9 cellular contexts compared by ENCODE assay signal in the genomic region with DNA sequence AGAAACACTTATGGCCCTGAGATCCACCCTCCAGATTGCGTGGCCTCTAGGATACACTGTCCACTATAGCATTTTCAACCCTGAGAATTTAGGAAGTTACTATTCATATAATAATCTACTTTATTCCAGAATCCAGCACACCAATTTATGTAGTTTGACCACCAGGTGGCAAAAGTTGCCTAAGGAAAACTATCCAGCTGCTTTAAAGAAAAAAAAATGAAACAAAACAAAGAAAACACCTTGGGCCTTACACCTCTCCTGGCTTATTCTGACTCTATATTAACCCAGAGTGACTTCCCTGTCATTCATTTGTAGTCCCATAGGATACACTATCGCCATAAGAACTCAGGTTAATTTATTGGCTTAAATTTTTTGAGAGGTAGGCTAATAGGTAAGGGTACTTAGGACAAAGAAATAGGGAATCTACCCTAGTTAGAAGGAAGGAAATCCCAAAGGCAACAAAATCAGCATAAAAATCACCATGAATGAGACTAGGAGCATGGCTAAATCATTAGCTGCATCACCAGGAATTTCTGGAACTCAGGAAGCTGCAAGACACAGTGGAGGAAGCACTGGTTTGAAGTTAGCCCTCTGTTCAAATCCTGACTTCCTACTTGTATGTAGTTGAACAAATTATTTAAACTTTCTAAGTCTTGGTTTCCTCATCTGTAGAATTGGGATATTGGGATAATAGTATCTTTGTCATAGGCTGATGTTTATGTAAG.
DNase-seq lines count a peak whose midpoint lies in the region; ATAC-seq and TF ChIP-seq lines count a peak whose summit lies in the region.
"Had no signal": no experiment of that assay in that cellular context is flagged by ENCODE, and none has a peak within 500 bp of the region (broad histone marks: within the 10 kb centered on the region; RNA-seq: fewer than 3 reads in every experiment).

No MANE protein-coding gene starts in this region.

- H3K27ac Mint-ChIP-seq in chondrocyte (ENCODE audit: unreplicated experiment), result no peak overlapping the region

- DNase-seq in G401 (ENCODE audit: low spot score) (peak; percentile 14), NCI-H2081 (lab: John Stamatoyannopoulos, UW) (peak; percentile 39 to 68), chondrocyte (ENCODE audit: low spot score) (no peak), lower leg skin (ENCODE audit: low spot score in 2 of 2) (no peak), NCI-H1436 treated with DMSO at 0.1 percent for 48 hours (lab: John Stamatoyannopoulos, UW) (no peak), NCI-H1930 (lab: John Stamatoyannopoulos, UW) (no peak)

- TF ChIP-seq CTCF in chondrocyte (IDR thresholded peaks at IDR 0.05) (peak; percentile 90), neural cell (IDR thresholded peaks at IDR 0.05; ENCODE audit: poor library complexity, severe bottlenecking) (peak; percentile 69), lower leg skin (IDR thresholded peaks at IDR 0.05) (no peak)

- H3K27ac ChIP-seq in neural cell (ENCODE audit: low read length), result no peak overlapping the region
- H3K27ac ChIP-seq: SJSA1 had no signal

- H3K4me1 Mint-ChIP-seq in chondrocyte (ENCODE audit: low read depth), result peaks cover 5% of the 10 kb centered on the region

- H3K9ac ChIP-seq in neural cell (ENCODE audit: low read length), result no peak overlapping the region

- intact Hi-C loops in lower leg skin (cut with DNase I; ENCODE audit: low total_unique reads), result no loop called here

- H3F3A ChIP-seq in neural cell (ENCODE audit: insufficient read depth, low read length, poor library complexity, severe bottlenecking), result no peaks in the 10 kb centered on the region

- no peaks in the 10 kb centered on the region for H3K9me3 Mint-ChIP-seq in chondrocyte (ENCODE audit: low read depth)

- H3K4me3 ChIP-seq in neural cell (ENCODE audit: low read length) (no peak overlapping the region), lower leg skin (ENCODE audit: low read depth, poor library complexity, severe bottlenecking) (no peak overlapping the region)
- H3K4me3 ChIP-seq: SJSA1 had no signal

- no peaks in the 10 kb centered on the region for H3K9me2 ChIP-seq in neural cell (ENCODE audit: insufficient read depth, low read length)

- TF ChIP-seq EP300 in neural cell (conservative IDR thresholded peaks at IDR 0.05; ENCODE audit: poor library complexity, severe bottlenecking), result no peak

- TF ChIP-seq RAD21 in neural cell (conservative IDR thresholded peaks at IDR 0.05), result peak; percentile 72

- 74 to 78% methylated on average over 2 of the region's 2 CpGs for WGBS in lower leg skin, 2 donors

- H3K9me3 ChIP-seq in neural cell (ENCODE audit: low read length), result no peaks in the 10 kb centered on the region
- H3K9me3 ChIP-seq: SJSA1 had no signal

- no peaks in the 10 kb centered on the region for H3K27me3 ChIP-seq in neural cell (ENCODE audit: insufficient read depth, low read depth, low read length)
- H3K27me3 ChIP-seq: SJSA1 had no signal

- no peak overlapping the region for H2AFZ ChIP-seq in neural cell (ENCODE audit: low read depth, low read length)

- H4K20me1 ChIP-seq in neural cell (ENCODE audit: insufficient read depth), result no peaks in the 10 kb centered on the region

- H3K36me3 ChIP-seq in neural cell (ENCODE audit: insufficient read depth, low read length), result no peaks in the 10 kb centered on the region
- H3K36me3 ChIP-seq: SJSA1 had no signal

- H3K4me3 Mint-ChIP-seq in chondrocyte (ENCODE audit: unreplicated experiment), result no peak overlapping the region

- H3K79me2 ChIP-seq in neural cell (replicated peaks; ENCODE audit: insufficient read depth, low read length), result no peaks in the 10 kb centered on the region

- no peak for ATAC-seq in HG02852 (IDR thresholded peaks at IDR 0.05; ENCODE audit: unreplicated experiment)

- in situ Hi-C loops in G401 (cut with HindIII; ENCODE audit: low sequenced_read_pairs), result no loop called here

- H3K27me3 Mint-ChIP-seq in chondrocyte (ENCODE audit: low read depth), result peaks cover under 1% of the 10 kb centered on the region

- no peak overlapping the region for H3K4me2 ChIP-seq in neural cell (ENCODE audit: low read length)

- H3K36me3 Mint-ChIP-seq in chondrocyte (ENCODE audit: low read depth), result no peaks in the 10 kb centered on the region

- TF ChIP-seq POLR2A in lower leg skin (IDR thresholded peaks at IDR 0.05), result no peak

TF ChIP-seq in neural cell, 6 proteins besides CTCF, POLR2A, EP300 and RAD21:
- TF ChIP-seq SMC3 (conservative IDR thresholded peaks at IDR 0.05; ENCODE audit: poor library complexity) (peak; percentile 74), POLR2AphosphoS5 (IDR thresholded peaks at IDR 0.05) (no peak), EZH2 (IDR thresholded peaks at IDR 0.05; ENCODE audit: borderline replicate concordance, insufficient read depth, low read length, poor library complexity, severe bottlenecking) (no peak)

Comparison
In these comparisons a context has a peak if more than half of its experiments do, and no peak if none do; other contexts are left out.
1. DNase-seq: peak in G401 (single experiment) and NCI-H2081 (2 of 2); none in chondrocyte (single experiment), lower leg skin (0 of 2), NCI-H1436 treated with DMSO at 0.1 percent for 48 hours (single experiment) and NCI-H1930 (0 of 2).
2. CTCF ChIP-seq: peak in chondrocyte (single experiment) and neural cell (single experiment); none in lower leg skin (0 of 3).